ENCODE assay signal across 15 cellular contexts in the genomic region with DNA sequence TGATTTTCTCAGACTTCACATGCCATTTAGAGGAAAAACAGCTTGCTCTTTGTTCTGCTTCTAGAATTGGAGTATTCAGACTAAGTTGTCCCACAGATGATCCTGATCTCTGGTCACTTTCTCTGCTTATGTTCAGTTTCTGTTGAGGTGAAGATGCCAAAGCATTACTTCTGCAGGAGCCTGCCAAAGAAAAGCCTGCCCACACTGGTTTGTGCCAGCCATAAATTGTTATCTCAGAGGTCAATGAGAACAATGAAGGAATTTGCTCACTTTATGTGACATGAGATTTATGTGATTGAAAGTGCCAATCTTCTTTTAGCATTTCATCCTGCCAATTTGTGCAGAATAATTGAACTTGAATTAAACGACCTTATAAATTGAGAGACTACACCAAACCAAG.
DNase-seq lines count a peak whose midpoint lies in the region; ATAC-seq and TF ChIP-seq lines count a peak whose summit lies in the region.
"Had no signal": no experiment of that assay in that cellular context is flagged by ENCODE, and none has a peak within 500 bp of the region (broad histone marks: within the 10 kb centered on the region; RNA-seq: fewer than 3 reads in every experiment).

No MANE protein-coding gene starts in this region.

- no peaks in the 10 kb centered on the region for H3K27me3 ChIP-seq in Caco-2 (replicated peaks; ENCODE audit: control insufficient read depth, insufficient read depth, low read length)
- H3K27me3 ChIP-seq in SU-DHL-6 (ENCODE audit: low read length): no peaks in the 10 kb centered on the region

- no peaks in the 10 kb centered on the region for H4K20me1 ChIP-seq in SU-DHL-6 (ENCODE audit: low read depth, low read length)

- TF ChIP-seq CTCF in Caco-2 (IDR thresholded peaks at IDR 0.05; ENCODE audit: insufficient read depth in 1 of 2, low read depth in 1 of 2, low read length in 1 of 2, severe bottlenecking in 1 of 2, unreplicated experiment in 1 of 2) (no peak), SU-DHL-6 (IDR thresholded peaks at IDR 0.05; ENCODE audit: insufficient read depth, low read length, poor library complexity, severe bottlenecking) (no peak), GM13977 (IDR thresholded peaks at IDR 0.05; ENCODE audit: extremely low read depth, insufficient read depth, missing control alignments) (no peak)

- no peaks in the 10 kb centered on the region for H3K9me2 ChIP-seq in SU-DHL-6 (replicated peaks; ENCODE audit: insufficient read depth, low read length)

- intact Hi-C loops in Caco-2 (cut with micrococcal nuclease; ENCODE audit: unreplicated experiment): loop anchor here (10.0 kb wide), 1 partner anchor 275 kb away; no protein-coding TSS in a partner anchor

- H3K27ac Mint-ChIP-seq in Caco-2 (ENCODE audit: unreplicated experiment) (peak overlapping the region; percentile 28), memory B cell (peak overlapping the region; percentile 87)

- H3K9me3 ChIP-seq in Caco-2: no peaks in the 10 kb centered on the region
- no peaks in the 10 kb centered on the region for H3K9me3 ChIP-seq in SU-DHL-6 (ENCODE audit: insufficient read depth, low read length)

- H3K4me2 ChIP-seq in SU-DHL-6 (ENCODE audit: low read depth, low read length, poor library complexity, severe bottlenecking): peak overlapping the region; percentile 1

- H3K9ac ChIP-seq in SU-DHL-6 (ENCODE audit: low read length): 0 out of 2 replicates have a peak overlapping the region, but pooled peaks have one; percentile 1

- no peak overlapping the region for H2AFZ ChIP-seq in SU-DHL-6 (ENCODE audit: low read depth, low read length, severe bottlenecking)

- BruUV-seq in Caco-2 (replicated peaks; lab: Mats Ljungman, UMichigan): no TSS peak

- no peak overlapping the region for H3K4me3 Mint-ChIP-seq in Caco-2 (ENCODE audit: unreplicated experiment)
- H3K4me3 Mint-ChIP-seq in memory B cell: no peak overlapping the region

- peaks cover 10% of the 10 kb centered on the region for H3K4me1 ChIP-seq in Caco-2

- no peaks in the 10 kb centered on the region for H3K36me3 Mint-ChIP-seq in Caco-2 (ENCODE audit: insufficient read depth, unreplicated experiment)
- peaks cover 32% of the 10 kb centered on the region for H3K36me3 Mint-ChIP-seq in memory B cell

- no peak for DNase-seq in Caco-2
- no peak for DNase-seq in memory B cell (ENCODE audit: low spot score in 2 of 2)
- DNase-seq in GM13977 (ENCODE audit: low spot score): no peak
- DNase-seq in nucleus accumbens (lab: John Stamatoyannopoulos, UW): no peak
- DNase-seq: DMS 273 treated with DMSO at 0.1 percent for 48 hours; GF-D8; NCI-H187 treated with DMSO at 0.1 percent for 48 hours; NCI-H446; NK-92 treated with Interleukin-12 subunit alpha and Interleukin-12 subunit beta, amount 100 ng/mL, for 24 hours; RPMI8226; SW 1271 had no signal

- in situ Hi-C loops in GM13977 (cut with MboI; ENCODE audit: low pct_unique_long_range_greater_than_20kb, low sequenced_read_pairs, unreplicated experiment): no loop called here

- H3K27ac ChIP-seq in SU-DHL-6 (ENCODE audit: low read depth, low read length): peak overlapping the region; percentile 42
- H3K27ac ChIP-seq: HL-60 had no signal

- peaks cover 42% of the 10 kb centered on the region for H3F3A ChIP-seq in SU-DHL-6 (ENCODE audit: insufficient read depth)

- POLR2A ChIA-PET in Caco-2 (lab: Charles Lee): no interaction called here

- H3K79me2 ChIP-seq in SU-DHL-6 (ENCODE audit: insufficient read depth, low read length): peaks cover 99% of the 10 kb centered on the region

- H3K9me3 Mint-ChIP-seq in Caco-2 (ENCODE audit: unreplicated experiment): no peaks in the 10 kb centered on the region
- H3K9me3 Mint-ChIP-seq in memory B cell: peaks cover 2% of the 10 kb centered on the region

- no peak for ATAC-seq in memory B cell (ENCODE audit: low read depth)
- no peak for ATAC-seq in HG02623 (IDR thresholded peaks at IDR 0.05; ENCODE audit: unreplicated experiment)
- ATAC-seq in GM21528 (IDR thresholded peaks at IDR 0.05; ENCODE audit: low FRiP score, unreplicated experiment): no peak

- H3K36me3 ChIP-seq in Caco-2 (ENCODE audit: control insufficient read depth, insufficient read depth, low read length): no peaks in the 10 kb centered on the region
- H3K36me3 ChIP-seq in SU-DHL-6 (ENCODE audit: low read length): peaks cover 11% of the 10 kb centered on the region

- no peaks in the 10 kb centered on the region for H3K27me3 Mint-ChIP-seq in Caco-2 (ENCODE audit: insufficient read depth, unreplicated experiment)
- no peaks in the 10 kb centered on the region for H3K27me3 Mint-ChIP-seq in memory B cell

- CTCF ChIA-PET in Caco-2 (lab: Charles Lee): no interaction called here

- H3K4me1 Mint-ChIP-seq in Caco-2 (ENCODE audit: low read depth, unreplicated experiment): peaks cover 18% of the 10 kb centered on the region
- peaks cover 62% of the 10 kb centered on the region for H3K4me1 Mint-ChIP-seq in memory B cell

- H3K4me3 ChIP-seq in Caco-2 (ENCODE audit: low read depth, low read length) (no peak overlapping the region), SU-DHL-6 (ENCODE audit: insufficient read depth, low read length, poor library complexity, severe bottlenecking) (no peak overlapping the region)
